ENCODE assay signal across 1 cellular context in genomic region chr7:68414631-68415425, GRCh38.
TF ChIP-seq lines count a peak whose summit lies in the region.

No MANE protein-coding gene starts in this region.

TF ChIP-seq in SK-N-SH, 30 proteins besides CTCF, POLR2A, EP300 and RAD21 (continued from another document):
- TF ChIP-seq TEAD4 (IDR thresholded peaks at IDR 0.05; ENCODE audit: borderline replicate concordance, insufficient read depth) (no peak), NRF1 (IDR thresholded peaks at IDR 0.05; ENCODE audit: low read depth, low read length) (no peak)
